In the genomic region with DNA sequence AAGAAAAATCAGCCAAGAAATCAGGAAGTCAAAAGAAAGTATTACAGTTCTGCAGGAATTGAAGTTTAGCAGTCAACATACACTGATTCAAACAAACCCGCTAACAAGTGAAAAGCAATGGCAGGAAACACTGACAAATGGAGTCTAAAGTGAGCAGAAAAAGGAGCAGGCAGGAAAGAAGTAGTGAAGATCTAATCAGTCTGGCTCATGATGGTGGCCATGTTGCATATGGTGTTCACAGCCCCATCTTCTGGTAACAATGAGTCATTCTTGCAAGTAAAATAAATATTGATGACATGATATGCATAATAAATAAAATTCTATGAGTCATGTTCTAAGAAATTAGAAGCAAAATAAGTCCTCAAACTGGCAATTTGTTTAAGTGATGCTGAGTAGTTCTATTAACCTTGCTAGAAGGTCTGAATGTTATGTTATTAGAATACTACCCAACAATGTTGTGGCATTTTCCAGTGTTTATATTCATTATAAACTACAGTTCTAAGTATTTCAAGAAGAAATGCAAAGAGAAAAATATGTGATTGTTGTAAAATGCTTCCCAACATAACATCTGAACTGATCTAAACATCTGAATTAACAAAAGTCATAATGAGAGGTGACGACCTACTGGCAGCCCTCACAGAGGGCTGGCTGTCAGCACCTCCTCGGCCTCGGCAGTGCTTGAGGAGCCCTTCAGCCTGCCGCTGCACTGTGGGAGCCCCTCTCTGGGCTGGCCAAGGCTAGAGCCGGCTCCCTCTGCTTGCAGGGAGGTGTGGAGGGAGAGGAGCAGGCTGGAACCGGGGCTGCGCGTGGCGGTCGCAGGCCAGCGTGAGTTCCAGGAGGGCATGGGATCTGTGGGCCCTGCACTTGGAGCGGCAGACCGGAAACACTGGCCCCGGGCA, we compare ENCODE assay signal across 13 cellular contexts. TPM values are rescaled to one million over a fixed set of nuclear protein-coding genes. Genes with fewer than 3 reads are reported as not detected.
A peak's percentile ranks its signal among the peaks of the same experiment; 100 is the strongest.
DNase-seq lines count a peak whose midpoint lies in the region; ATAC-seq and TF ChIP-seq lines count a peak whose summit lies in the region.
"Had no signal": no experiment of that assay in that cellular context is flagged by ENCODE, and none has a peak within 500 bp of the region (broad histone marks: within the 10 kb centered on the region; RNA-seq: fewer than 3 reads in every experiment).

No MANE protein-coding gene starts in this region.

- no peak overlapping the region for H3K9ac ChIP-seq in Loucy (ENCODE audit: low read depth, low read length, poor library complexity, severe bottlenecking)
- H3K9ac ChIP-seq: BLaER1 had no signal

- peaks cover 9% of the 10 kb centered on the region for H3K27me3 Mint-ChIP-seq in activated CD4-positive, alpha-beta T cell treated with anti-CD3 and anti-CD28 coated beads for 36 hours
- H3K27me3 Mint-ChIP-seq in activated CD4-positive, alpha-beta T cell treated with anti-CD3 and anti-CD28 coated beads, Interleukin-2, amount 10 ng/mL, durations not matched to agents 24 days and 14 days, result peaks cover 17% of the 10 kb centered on the region

- H3K36me3 Mint-ChIP-seq in activated CD4-positive, alpha-beta T cell treated with anti-CD3 and anti-CD28 coated beads for 36 hours (ENCODE audit: low read depth), result no peaks in the 10 kb centered on the region
- no peaks in the 10 kb centered on the region for H3K36me3 Mint-ChIP-seq in activated CD4-positive, alpha-beta T cell treated with anti-CD3 and anti-CD28 coated beads, Interleukin-2, amount 10 ng/mL, durations not matched to agents 24 days and 14 days (ENCODE audit: low read depth)

- WGBS in esophagus squamous epithelium, 2 donors, result 72 to 92% methylated on average over 10 to 12 of the region's 15 CpGs

- H3K27me3 ChIP-seq in Loucy (ENCODE audit: insufficient read depth, low read length, poor library complexity, severe bottlenecking) (no peaks in the 10 kb centered on the region), esophagus squamous epithelium (no peaks in the 10 kb centered on the region)
- H3K27me3 ChIP-seq: BLaER1, tibial nerve had no signal

- no peaks in the 10 kb centered on the region for H4K20me1 ChIP-seq in Loucy (ENCODE audit: insufficient read depth, low read length, poor library complexity, severe bottlenecking)
- H4K20me1 ChIP-seq: BLaER1 had no signal

- TF ChIP-seq POLR2A in esophagus squamous epithelium (IDR thresholded peaks at IDR 0.05), result no peak

- H3K9me3 ChIP-seq in Loucy (ENCODE audit: insufficient read depth, low read depth, low read length) (no peaks in the 10 kb centered on the region), esophagus squamous epithelium (no peaks in the 10 kb centered on the region)
- H3K9me3 ChIP-seq: tibial nerve had no signal

- in situ Hi-C loops in T47D (cut with HindIII; ENCODE audit: low pct_unique_long_range_greater_than_20kb, low sequenced_read_pairs), result no loop called here

- H3K4me1 Mint-ChIP-seq in activated CD4-positive, alpha-beta T cell treated with anti-CD3 and anti-CD28 coated beads for 36 hours, result peaks cover 10% of the 10 kb centered on the region
- H3K4me1 Mint-ChIP-seq in activated CD4-positive, alpha-beta T cell treated with anti-CD3 and anti-CD28 coated beads, Interleukin-2, amount 10 ng/mL, durations not matched to agents 24 days and 14 days, result peaks cover 10% of the 10 kb centered on the region

- POLR2A ChIA-PET in activated CD4-positive, alpha-beta T cell treated with anti-CD3 and anti-CD28 coated beads for 36 hours (lab: Charles Lee), result interaction anchor here (0.7 kb wide), 1 partner anchor 8 kb away, joined by 3 read pairs; no protein-coding TSS in a partner anchor

- no peaks in the 10 kb centered on the region for H3F3A ChIP-seq in Loucy (ENCODE audit: low read depth)

- H3K36me3 ChIP-seq in Loucy (ENCODE audit: insufficient read depth, low read length) (no peaks in the 10 kb centered on the region), esophagus squamous epithelium (no peaks in the 10 kb centered on the region)
- H3K36me3 ChIP-seq: BLaER1, tibial nerve had no signal

- peak overlapping the region; percentile 88 for H2AFZ ChIP-seq in Loucy (ENCODE audit: low read length)

- H3K9me2 ChIP-seq in Loucy (replicated peaks; ENCODE audit: low read depth, low read length), result no peaks in the 10 kb centered on the region

- H3K27ac ChIP-seq in esophagus squamous epithelium, result no peak overlapping the region
- H3K27ac ChIP-seq: BLaER1, tibial nerve had no signal

- intact Hi-C loops in activated CD4-positive, alpha-beta T cell treated with anti-CD3 and anti-CD28 coated beads for 36 hours (cut with DNase I, micrococcal nuclease), result loop anchor here in 1 of 2 experiments (10.0 kb wide), 3 partner anchors 127 to 577 kb away; partner anchors contain the start of genes IER5 and XPR1
- intact Hi-C loops in activated CD4-positive, alpha-beta T cell treated with anti-CD3 and anti-CD28 coated beads, Interleukin-2, amount 10 ng/mL, durations not matched to agents 24 days and 14 days (cut with micrococcal nuclease), result loop anchor here (10.0 kb wide), 1 partner anchor 887 kb away; no protein-coding TSS in a partner anchor
- intact Hi-C loops in esophagus squamous epithelium (cut with DNase I), result no loop called here

- CTCF ChIA-PET in activated CD4-positive, alpha-beta T cell treated with anti-CD3 and anti-CD28 coated beads for 36 hours (lab: Charles Lee), result interaction anchor here (0.7 to 7.1 kb wide), 4 partner anchors 8 to 658 kb away, joined by 3 to 58 read pairs (median 3); no protein-coding TSS in a partner anchor

- H3K27ac Mint-ChIP-seq in activated CD4-positive, alpha-beta T cell treated with anti-CD3 and anti-CD28 coated beads for 36 hours, result peak overlapping the region; percentile 28
- H3K27ac Mint-ChIP-seq in activated CD4-positive, alpha-beta T cell treated with anti-CD3 and anti-CD28 coated beads, Interleukin-2, amount 10 ng/mL, durations not matched to agents 24 days and 14 days, result no peak overlapping the region
- H3K27ac Mint-ChIP-seq: effector memory CD8-positive, alpha-beta T cell had no signal

- no peak overlapping the region for H3K4me3 Mint-ChIP-seq in activated CD4-positive, alpha-beta T cell treated with anti-CD3 and anti-CD28 coated beads for 36 hours
- H3K4me3 Mint-ChIP-seq in activated CD4-positive, alpha-beta T cell treated with anti-CD3 and anti-CD28 coated beads, Interleukin-2, amount 10 ng/mL, durations not matched to agents 24 days and 14 days, result no peak overlapping the region
- H3K4me3 Mint-ChIP-seq: effector memory CD8-positive, alpha-beta T cell had no signal

- no peak for DNase-seq in activated CD4-positive, alpha-beta T cell treated with anti-CD3 and anti-CD28 coated beads for 36 hours
- DNase-seq in activated CD4-positive, alpha-beta T cell treated with anti-CD3 and anti-CD28 coated beads, Interleukin-2, amount 10 ng/mL, durations not matched to agents 24 days and 14 days, result no peak
- DNase-seq in T47D (ENCODE audit: low read depth in 1 of 2, low spot score in 1 of 2) (peak; percentile 24 to 53), renal cortical epithelial cell (ENCODE audit: low read depth) (peak; percentile 19), esophagus squamous epithelium (lab: John Stamatoyannopoulos, UW) (no peak)
- DNase-seq: effector memory CD8-positive, alpha-beta T cell; NCI-H774 had no signal

- no peaks in the 10 kb centered on the region for H3K79me2 ChIP-seq in Loucy (ENCODE audit: insufficient read depth, low read length)

- H3K4me1 ChIP-seq in Loucy (ENCODE audit: insufficient read depth, low read length, poor library complexity, severe bottlenecking) (peaks cover 8% of the 10 kb centered on the region), esophagus squamous epithelium (peaks cover 0 to 8% (median 0%) of the 10 kb centered on the region in 3 donors)

- peak; percentile 37 for ATAC-seq in activated CD4-positive, alpha-beta T cell treated with anti-CD3 and anti-CD28 coated beads for 36 hours
- ATAC-seq in HG02885 (IDR thresholded peaks at IDR 0.05; ENCODE audit: poor library complexity, unreplicated experiment) (no peak), GM21737 (IDR thresholded peaks at IDR 0.05; ENCODE audit: unreplicated experiment) (no peak)
- ATAC-seq: effector memory CD8-positive, alpha-beta T cell had no signal

- TF ChIP-seq CTCF in Loucy (conservative IDR thresholded peaks at IDR 0.05; ENCODE audit: low read length) (peak; percentile 55), esophagus squamous epithelium (IDR thresholded peaks at IDR 0.05) (no peak)

- H3K4me3 ChIP-seq in Loucy (ENCODE audit: low read length, poor library complexity, severe bottlenecking) (no peak overlapping the region), esophagus squamous epithelium (no peak overlapping the region)
- H3K4me3 ChIP-seq: BLaER1, tibial nerve had no signal

- no peak overlapping the region for H3K4me2 ChIP-seq in Loucy (ENCODE audit: low read depth, low read length, poor library complexity, severe bottlenecking)
- H3K4me2 ChIP-seq: BLaER1 had no signal

- H3K9me3 Mint-ChIP-seq in activated CD4-positive, alpha-beta T cell treated with anti-CD3 and anti-CD28 coated beads for 36 hours (ENCODE audit: low read depth), result no peaks in the 10 kb centered on the region
- no peaks in the 10 kb centered on the region for H3K9me3 Mint-ChIP-seq in activated CD4-positive, alpha-beta T cell treated with anti-CD3 and anti-CD28 coated beads, Interleukin-2, amount 10 ng/mL, durations not matched to agents 24 days and 14 days
- H3K9me3 Mint-ChIP-seq: effector memory CD8-positive, alpha-beta T cell had no signal

RNA-seq across cellular contexts. Expression of gene ACBD6, which starts 5.7 kb away (rescaled TPM):
- 10 to 100 TPM; 45.6 to 46.8 TPM for total RNA-seq in activated CD4-positive, alpha-beta T cell treated with anti-CD3 and anti-CD28 coated beads for 36 hours
- total RNA-seq in activated CD4-positive, alpha-beta T cell treated with anti-CD3 and anti-CD28 coated beads, Interleukin-2, amount 10 ng/mL, durations not matched to agents 24 days and 14 days, result 49.8 and 54.7 TPM in 2 replicates
- 41.0 and 44.3 TPM in 2 replicates for total RNA-seq in renal cortical epithelial cell
- total RNA-seq in esophagus squamous epithelium, result 10 to 100 TPM; 26.6 to 51.3 (median 34.4) TPM

RNA-seq across cellular contexts. Expression of gene OVAAL, which starts 50.7 kb away (rescaled TPM):
- not detected for total RNA-seq in activated CD4-positive, alpha-beta T cell treated with anti-CD3 and anti-CD28 coated beads for 36 hours
- total RNA-seq in activated CD4-positive, alpha-beta T cell treated with anti-CD3 and anti-CD28 coated beads, Interleukin-2, amount 10 ng/mL, durations not matched to agents 24 days and 14 days, result not detected in 2 replicates
- not detected in 2 replicates for total RNA-seq in renal cortical epithelial cell
- total RNA-seq in esophagus squamous epithelium, result not detected
- total RNA-seq: osteocyte, tibial nerve had no signal

Comparison
In these comparisons a context has a peak if more than half of its experiments do, and no peak if none do; other contexts are left out.
1. DNase-seq: peak in T47D (2 of 2) and renal cortical epithelial cell (single experiment); none in activated CD4-positive, alpha-beta T cell treated with anti-CD3 and anti-CD28 coated beads for 36 hours (single experiment), activated CD4-positive, alpha-beta T cell treated with anti-CD3 and anti-CD28 coated beads, Interleukin-2, amount 10 ng/mL, durations not matched to agents 24 days and 14 days (single experiment) and esophagus squamous epithelium (single experiment).